ENCODE assay signal across 8 cellular contexts in the genomic region with DNA sequence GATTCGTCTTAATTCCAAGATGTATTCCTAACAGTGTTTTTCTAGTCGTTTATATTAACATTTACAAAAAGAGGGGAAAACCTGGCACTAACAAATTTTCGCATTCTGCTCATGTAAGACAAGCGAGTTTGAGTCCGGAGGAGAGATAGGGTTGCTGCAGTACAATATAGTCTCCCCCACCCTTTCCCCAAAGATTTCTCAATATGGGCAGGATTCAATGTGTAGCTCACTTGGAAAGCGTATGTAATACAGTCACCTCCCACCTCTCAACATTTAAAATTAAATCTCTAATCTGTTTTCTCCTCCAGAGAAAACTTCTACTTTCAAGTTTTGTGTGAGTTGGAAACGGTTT. TPM values are rescaled to one million over a fixed set of nuclear protein-coding genes. Genes with fewer than 3 reads are reported as not detected.
DNase-seq lines count a peak whose midpoint lies in the region; ATAC-seq and TF ChIP-seq lines count a peak whose summit lies in the region.

No MANE protein-coding gene starts in this region.

- 1 to 8% (median 3%) methylated on average over 7 of the region's 7 CpGs for WGBS in heart left ventricle, 4 donors
- 38 to 42% (median 39%) methylated on average over 7 of the region's 7 CpGs for WGBS in psoas muscle, 3 donors

- CTCF ChIA-PET in AG04449 (lab: Yijun Ruan, JAX), result interaction anchor here (1.4 to 1.5 kb wide), 2 partner anchors 32 to 378 kb away, joined by 7 to 9 read pairs; no protein-coding TSS in a partner anchor

- H3K27ac ChIP-seq in heart left ventricle, result peak overlapping the region; percentile 88 to 97 (median 96)
- peak overlapping the region; percentile 88 for H3K27ac ChIP-seq in psoas muscle

- no peak overlapping the region for H3K27ac Mint-ChIP-seq in activated T-helper 2 cell treated with anti-CD3 and anti-CD28 coated beads, Interferon-gamma antibody, Interleukin-2, Interleukin-4, amounts not matched to agents 10 μg/mL and 5 μg/mL and 100 μg/mL, durations not matched to agents 14 hours and 24 hours and 36 hours

- H3K9me3 Mint-ChIP-seq in activated T-helper 2 cell treated with anti-CD3 and anti-CD28 coated beads, Interferon-gamma antibody, Interleukin-2, Interleukin-4, amounts not matched to agents 10 μg/mL and 5 μg/mL and 100 μg/mL, durations not matched to agents 14 hours and 24 hours and 36 hours, result no peaks in the 10 kb centered on the region

- H3K36me3 ChIP-seq in heart left ventricle (peaks cover 0 to 10% (median 4%) of the 10 kb centered on the region in 9 donors), psoas muscle (ENCODE audit: insufficient read depth in 1 of 2, low read depth in 1 of 2) (peaks cover 0 to 10% of the 10 kb centered on the region in 2 donors)

- peak overlapping the region; percentile 79 for H3K4me3 ChIP-seq in AG04449 (ENCODE audit: low read depth, low read length)
- H3K4me3 ChIP-seq in heart left ventricle, result peak overlapping the region; percentile 59 to 84 (median 76)
- H3K4me3 ChIP-seq in psoas muscle, result peak overlapping the region; percentile 70

- H3K4me1 ChIP-seq in heart left ventricle, result peaks cover 2 to 75% (median 24%) of the 10 kb centered on the region in 12 donors
- peaks cover 48% of the 10 kb centered on the region for H3K4me1 ChIP-seq in psoas muscle

- TF ChIP-seq CTCF in AG04449 (IDR thresholded peaks at IDR 0.05; ENCODE audit: insufficient read depth, low read length, missing control alignments) (no peak), heart left ventricle (IDR thresholded peaks at IDR 0.05) (no peak), psoas muscle (IDR thresholded peaks at IDR 0.05) (no peak), GM13977 (IDR thresholded peaks at IDR 0.05; ENCODE audit: extremely low read depth, insufficient read depth, missing control alignments) (no peak)

- POLR2A ChIA-PET in AG04449 (lab: Yijun Ruan, JAX), result interaction anchor here (0.7 to 1.5 kb wide), 7 partner anchors 13 to 170 kb away, joined by 3 to 4 read pairs (median 3); no protein-coding TSS in a partner anchor

- in situ Hi-C loops in G401 (cut with HindIII; ENCODE audit: low sequenced_read_pairs), result no loop called here
- in situ Hi-C loops in GM13977 (cut with MboI; ENCODE audit: low pct_unique_long_range_greater_than_20kb, low sequenced_read_pairs, unreplicated experiment), result no loop called here

- H3K36me3 Mint-ChIP-seq in activated T-helper 2 cell treated with anti-CD3 and anti-CD28 coated beads, Interferon-gamma antibody, Interleukin-2, Interleukin-4, amounts not matched to agents 10 μg/mL and 5 μg/mL and 100 μg/mL, durations not matched to agents 14 hours and 24 hours and 36 hours (ENCODE audit: low read depth), result peaks cover 33% of the 10 kb centered on the region

- no peak for DNase-seq in AG04449 (ENCODE audit: low read depth, low spot score)
- no peak for DNase-seq in activated T-helper 2 cell treated with anti-CD3 and anti-CD28 coated beads, Interferon-gamma antibody, Interleukin-2, Interleukin-4, amounts not matched to agents 10 μg/mL and 5 μg/mL and 100 μg/mL, durations not matched to agents 14 hours and 24 hours and 36 hours (ENCODE audit: low spot score)
- no peak for DNase-seq in heart left ventricle
- no peak for DNase-seq in psoas muscle
- no peak for DNase-seq in G401 (ENCODE audit: low spot score)
- no peak for DNase-seq in GM13977 (ENCODE audit: low spot score)

- TF ChIP-seq POLR2A in heart left ventricle (IDR thresholded peaks at IDR 0.05), result no peak

- peak overlapping the region; percentile 83 for H3K4me3 Mint-ChIP-seq in activated T-helper 2 cell treated with anti-CD3 and anti-CD28 coated beads, Interferon-gamma antibody, Interleukin-2, Interleukin-4, amounts not matched to agents 10 μg/mL and 5 μg/mL and 100 μg/mL, durations not matched to agents 14 hours and 24 hours and 36 hours (ENCODE audit: low read depth)

- H3K9me3 ChIP-seq in heart left ventricle (no peaks in the 10 kb centered on the region), psoas muscle (no peaks in the 10 kb centered on the region)

- peaks cover 57% of the 10 kb centered on the region for H3K4me1 Mint-ChIP-seq in activated T-helper 2 cell treated with anti-CD3 and anti-CD28 coated beads, Interferon-gamma antibody, Interleukin-2, Interleukin-4, amounts not matched to agents 10 μg/mL and 5 μg/mL and 100 μg/mL, durations not matched to agents 14 hours and 24 hours and 36 hours (ENCODE audit: low read depth)

- peaks cover 1% of the 10 kb centered on the region for H3K27me3 Mint-ChIP-seq in activated T-helper 2 cell treated with anti-CD3 and anti-CD28 coated beads, Interferon-gamma antibody, Interleukin-2, Interleukin-4, amounts not matched to agents 10 μg/mL and 5 μg/mL and 100 μg/mL, durations not matched to agents 14 hours and 24 hours and 36 hours (ENCODE audit: low read depth)

- intact Hi-C loops in activated T-helper 2 cell treated with anti-CD3 and anti-CD28 coated beads, Interferon-gamma antibody, Interleukin-2, Interleukin-4, amounts not matched to agents 10 μg/mL and 5 μg/mL and 100 μg/mL, durations not matched to agents 14 hours and 24 hours and 36 hours (cut with micrococcal nuclease), result loop anchor here (5.0 kb wide), 1 partner anchor 33 kb away; no protein-coding TSS in a partner anchor
- intact Hi-C loops in heart left ventricle (cut with DNase I) (loop anchor here in 7 of 10 donors (2.0 to 10.0 kb wide), 10 partner anchors 47 to 182 kb away; no protein-coding TSS in a partner anchor), psoas muscle (cut with DNase I) (loop anchor here (5.0 to 10.0 kb wide), 4 partner anchors 129 to 169 kb away; no protein-coding TSS in a partner anchor)

- peak; percentile 9 for ATAC-seq in HG03280 (IDR thresholded peaks at IDR 0.05; ENCODE audit: unreplicated experiment)
- ATAC-seq in heart left ventricle, result peak in 3 of 4 donors; percentile 28 to 59 (median 51)
- no peak for ATAC-seq in psoas muscle
- ATAC-seq in GM19324 (IDR thresholded peaks at IDR 0.05; ENCODE audit: low FRiP score, unreplicated experiment), result no peak

- H3K27me3 ChIP-seq in heart left ventricle (no peaks in the 10 kb centered on the region), psoas muscle (ENCODE audit: insufficient read depth in 3 of 3, low read length in 2 of 3) (no peaks in the 10 kb centered on the region)

RNA-seq across cellular contexts. Expression of gene CMSS1, which starts 57.9 kb away (rescaled TPM):
- total RNA-seq in activated T-helper 2 cell treated with anti-CD3 and anti-CD28 coated beads, Interferon-gamma antibody, Interleukin-2, Interleukin-4, amounts not matched to agents 10 μg/mL and 5 μg/mL and 100 μg/mL, durations not matched to agents 14 hours and 24 hours and 36 hours, result 138 and 143 TPM in 2 replicates
- total RNA-seq in heart left ventricle (10 to 100 TPM; 13.5 to 48.4 (median 34.8) TPM), psoas muscle (100 to 1,000 TPM in 1 of 4 donors, 10 to 100 TPM in 3; 18.4 to 174 (median 56.1) TPM)
- polyA plus RNA-seq in heart left ventricle (10 to 100 TPM; 27.2 to 40.2 TPM), psoas muscle (10 to 100 TPM; 51.4 to 85.6 (median 58.8) TPM)
- total RNA-seq in G401 (2014; rRNA removed; shearing (Covaris generic)), result 35.7 and 37.9 TPM in 2 replicates

Comparison
In these comparisons a context has a peak if more than half of its experiments do, and no peak if none do; other contexts are left out.
1. ATAC-seq: peak in HG03280 (single experiment) and heart left ventricle (3 of 4); none in psoas muscle (0 of 4) and GM19324 (single experiment).
2. Peak in every context shown above with its lines, with median percentiles within 50 percentile points of each other: H3K4me3 ChIP-seq.